11 cellular contexts compared by ENCODE assay signal in the genomic region with DNA sequence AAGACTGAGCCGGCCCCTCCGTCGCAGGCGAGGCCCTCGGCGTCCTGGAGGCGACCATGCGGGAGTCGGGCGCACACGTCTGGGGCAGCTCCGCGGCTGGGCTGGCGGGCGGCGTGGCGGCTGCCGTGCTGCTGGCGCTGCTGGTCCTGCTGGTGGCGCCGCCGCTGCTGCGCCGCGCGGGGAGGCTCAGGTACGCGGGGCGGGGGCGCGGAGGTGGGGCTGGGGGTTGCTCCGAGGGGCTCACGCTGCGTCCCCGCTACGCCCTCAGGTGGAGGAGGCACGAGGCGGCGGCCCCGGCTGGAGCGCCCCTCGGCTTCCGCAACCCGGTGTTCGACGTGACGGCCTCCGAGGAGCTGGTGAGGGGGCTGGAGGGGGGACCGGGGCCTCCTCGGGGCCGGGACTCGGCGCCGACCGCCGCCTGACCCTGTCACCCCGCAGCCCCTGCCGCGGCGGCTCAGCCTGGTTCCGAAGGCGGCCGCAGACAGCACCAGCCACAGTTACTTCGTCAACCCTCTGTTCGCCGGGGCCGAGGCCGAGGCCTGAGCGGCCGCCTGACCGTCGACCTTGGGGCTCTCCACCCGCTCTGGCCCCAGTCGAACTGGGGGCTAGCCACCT. TPM values are rescaled to one million over a fixed set of nuclear protein-coding genes. Genes with fewer than 3 reads are reported as not detected.
DNase-seq lines count a peak whose midpoint lies in the region; ATAC-seq and TF ChIP-seq lines count a peak whose summit lies in the region.
"Had no signal": no experiment of that assay in that cellular context is flagged by ENCODE, and none has a peak within 500 bp of the region (broad histone marks: within the 10 kb centered on the region; RNA-seq: fewer than 3 reads in every experiment).

No MANE protein-coding gene starts in this region.

- H3K27ac ChIP-seq in testis = no peak overlapping the region
- H3K27ac ChIP-seq: C4-2B, KMS-11 had no signal

- H3K4me1 ChIP-seq in testis = peaks cover 16% of the 10 kb centered on the region

- peaks cover 13% of the 10 kb centered on the region for H3K27me3 Mint-ChIP-seq in T-helper 17 cell

- intact Hi-C loops in testis (cut with DNase I; ENCODE audit: low total_unique reads) = no loop called here

- TF ChIP-seq CTCF in testis (IDR thresholded peaks at IDR 0.05) = no peak

- H3K36me3 ChIP-seq in testis (ENCODE audit: low read depth, missing control alignments) = no peaks in the 10 kb centered on the region

- no peaks in the 10 kb centered on the region for H3K9me3 ChIP-seq in T-helper 17 cell (ENCODE audit: control insufficient read depth, low read length, poor library complexity, severe bottlenecking)
- no peaks in the 10 kb centered on the region for H3K9me3 ChIP-seq in testis

- H3K4me3 ChIP-seq in testis = peak overlapping the region; percentile 18 to 47

- TF ChIP-seq POLR2A in testis (IDR thresholded peaks at IDR 0.05) = no peak

- DNase-seq in NCI-H748 (lab: John Stamatoyannopoulos, UW; ENCODE audit: unreplicated experiment) = peak; percentile 66
- no peak for DNase-seq in NCI-H748 treated with DMSO at 0.1 percent for 48 hours (lab: John Stamatoyannopoulos, UW)
- DNase-seq in T-helper 17 cell = no peak
- DNase-seq in iPS-NIHi11 (ENCODE audit: low spot score) = peak; percentile 78
- no peak for DNase-seq in testis
- DNase-seq in superior temporal gyrus (ENCODE audit: extremely low spot score) = no peak
- DNase-seq in NCI-H446 treated with DMSO at 0.1 percent for 48 hours (lab: John Stamatoyannopoulos, UW) = no peak
- no peak for DNase-seq in dermis blood vessel endothelial cell
- DNase-seq: stimulated activated CD4-positive, alpha-beta T cell treated with anti-CD3 and anti-CD28 coated beads, Interleukin-15, amount 100 ng/mL, for 24 hours had no signal

- WGBS in testis, 2 donors = 3% methylated on average over 11 to 48 of the region's 74 CpGs

- ATAC-seq in T-helper 17 cell = no peak

- H3K36me3 Mint-ChIP-seq in T-helper 17 cell (ENCODE audit: low read depth) = no peaks in the 10 kb centered on the region

- peaks cover 12% of the 10 kb centered on the region for H3K4me1 Mint-ChIP-seq in T-helper 17 cell

- H3K27ac Mint-ChIP-seq in T-helper 17 cell = no peak overlapping the region

- H3K4me3 Mint-ChIP-seq in T-helper 17 cell = peak overlapping the region; percentile 71

- no peaks in the 10 kb centered on the region for H3K27me3 ChIP-seq in testis

RNA-seq across cellular contexts. Expression of gene AMN, which starts 7.8 kb away (rescaled TPM):
- 1 to 10 TPM in 1 of 2 donors, under 1 TPM in 1; 0.65 to 2.3 TPM for total RNA-seq in T-helper 17 cell
- total RNA-seq in testis = 1 to 10 TPM; 3.0 to 4.6 TPM
- 3.0 TPM for polyA plus RNA-seq in testis (ENCODE audit: insufficient read depth, low read depth, low replicate concordance)
- 0.19 TPM in 1 of 2 replicates, not detected in the other for total RNA-seq in dermis blood vessel endothelial cell

Comparison
In these comparisons a context has a peak if more than half of its experiments do, and no peak if none do; other contexts are left out.
1. DNase-seq: peak in NCI-H748 (single experiment) and iPS-NIHi11 (single experiment); none in NCI-H748 treated with DMSO at 0.1 percent for 48 hours (single experiment), T-helper 17 cell (0 of 3), testis (single experiment), superior temporal gyrus (single experiment), NCI-H446 treated with DMSO at 0.1 percent for 48 hours (single experiment) and dermis blood vessel endothelial cell (single experiment).